ENCODE assay signal across 2 cellular contexts in the genomic region with DNA sequence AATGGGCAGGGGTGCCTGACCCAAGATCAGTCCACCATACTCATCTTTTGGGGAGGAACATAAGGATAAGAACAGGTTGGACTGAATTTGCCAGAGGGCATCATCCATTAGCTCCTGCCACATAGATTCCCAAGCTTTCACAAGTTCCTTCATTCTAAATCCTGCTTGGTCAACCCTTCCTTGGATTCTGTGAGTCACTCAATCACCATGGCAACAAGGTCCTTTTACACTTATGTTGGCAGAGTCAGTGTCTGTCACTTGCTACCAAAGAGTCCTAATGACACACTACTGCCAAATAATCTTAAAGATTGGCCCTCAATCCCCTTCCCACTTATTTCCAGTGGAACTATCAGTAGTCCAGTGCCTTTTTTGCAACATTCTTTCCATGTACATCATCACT.
TF ChIP-seq lines count a peak whose summit lies in the region.

No MANE protein-coding gene starts in this region.

TF ChIP-seq in A549, 52 proteins besides CTCF, POLR2A, EP300 and RAD21 (continued from another document):
- TF ChIP-seq HOXB5 (CRISPR knock-in tag; IDR thresholded peaks at IDR 0.05) (no peak), USF2 (IDR thresholded peaks at IDR 0.05) (no peak), FOSL2 (IDR thresholded peaks at IDR 0.05) (no peak), FOSL2 (CRISPR knock-in tag; IDR thresholded peaks at IDR 0.05) (peak; percentile 44)

TF ChIP-seq in HEK293, 187 proteins besides CTCF, POLR2A, EP300 and RAD21 (continued from another document):
- TF ChIP-seq ZNF133 (tag by site-specific recombination; IDR thresholded peaks at IDR 0.05): peak; percentile 71
